ENCODE assay signal across 9 cellular contexts in genomic region chr2:226478121-226478809, GRCh38.
A peak's percentile ranks its signal among the peaks of the same experiment; 100 is the strongest.
DNase-seq lines count a peak whose midpoint lies in the region; ATAC-seq and TF ChIP-seq lines count a peak whose summit lies in the region.
"Had no signal": no experiment of that assay in that cellular context is flagged by ENCODE, and none has a peak within 500 bp of the region (broad histone marks: within the 10 kb centered on the region; RNA-seq: fewer than 3 reads in every experiment).

No MANE protein-coding gene starts in this region.

- ATAC-seq in omental fat pad (ENCODE audit: low FRiP score), result peak; percentile 88
- no peak for ATAC-seq in GM19467 (IDR thresholded peaks at IDR 0.05; ENCODE audit: unreplicated experiment)
- no peak for ATAC-seq in HG03378 (IDR thresholded peaks at IDR 0.05; ENCODE audit: unreplicated experiment)
- ATAC-seq in GM19397 (IDR thresholded peaks at IDR 0.05; ENCODE audit: unreplicated experiment), result no peak

- DNase-seq in AG10803 (ENCODE audit: low read depth) (peak; percentile 89), RKO (ENCODE audit: low spot score) (peak; percentile 15), foreskin fibroblast (peak; percentile 94), omental fat pad (ENCODE audit: low spot score) (no peak), DMS153 (lab: John Stamatoyannopoulos, UW) (no peak)
- DNase-seq: SHP77 treated with DMSO at 0.1 percent for 48 hours had no signal

- no peak for TF ChIP-seq CTCF in AG10803 (conservative IDR thresholded peaks at IDR 0.05; ENCODE audit: low read length)
- no peak for TF ChIP-seq CTCF in foreskin fibroblast (IDR thresholded peaks at IDR 0.05; ENCODE audit: low read depth, low read length)
- TF ChIP-seq CTCF in omental fat pad (IDR thresholded peaks at IDR 0.05), result no peak

- H3K4me3 ChIP-seq in AG10803 (ENCODE audit: low read length), result no peak overlapping the region
- H3K4me3 ChIP-seq in foreskin fibroblast (ENCODE audit: low read depth in 1 of 2, low read length in 2 of 2), result no peak overlapping the region

Comparison
In these comparisons a context has a peak if more than half of its experiments do, and no peak if none do; other contexts are left out.
1. DNase-seq: peak in AG10803 (single experiment), RKO (single experiment) and foreskin fibroblast (2 of 2); none in omental fat pad (single experiment) and DMS153 (single experiment).